Comparison of ENCODE assay signal across 7 cellular contexts in genomic region chr15:82539690-82540054, GRCh38.
DNase-seq lines count a peak whose midpoint lies in the region; ATAC-seq and TF ChIP-seq lines count a peak whose summit lies in the region.

No MANE protein-coding gene starts in this region.

- no peak for TF ChIP-seq CTCF in HEK293 (tag by site-specific recombination; IDR thresholded peaks at IDR 0.05)
- no peak for TF ChIP-seq CTCF in WERI-Rb-1 (IDR thresholded peaks at IDR 0.05; ENCODE audit: low read depth, low read length)

- POLR2A ChIA-PET in HEK293 (lab: Yijun Ruan, JAX) = interaction anchor here (0.5 to 2.8 kb wide), 14 partner anchors 9 to 485 kb away, joined by 3 to 36 read pairs (median 6); partner anchors contain the start of genes CPEB1 and RAMAC

- H3K9me3 ChIP-seq in HEK293 (ENCODE audit: control insufficient read depth, insufficient read depth, low read depth, low read length) (no peaks in the 10 kb centered on the region), WERI-Rb-1 (ENCODE audit: severe bottlenecking) (no peaks in the 10 kb centered on the region)

- H3K27me3 ChIP-seq in WERI-Rb-1 (ENCODE audit: insufficient read depth, low read depth, severe bottlenecking) (no peaks in the 10 kb centered on the region), rectal smooth muscle tissue (ENCODE audit: control insufficient read depth, insufficient read depth, low read length) (no peaks in the 10 kb centered on the region)

- H3K4me3 ChIP-seq in HEK293 (ENCODE audit: low read depth, low read length) (peak overlapping the region; percentile 78), WERI-Rb-1 (ENCODE audit: low read depth, low read length) (peak overlapping the region; percentile 99), rectal smooth muscle tissue (ENCODE audit: low read length) (peak overlapping the region; percentile 97)

- peaks cover 6% of the 10 kb centered on the region for H3K4me1 ChIP-seq in HEK293 (ENCODE audit: control insufficient read depth, insufficient read depth, low read length)
- H3K4me1 ChIP-seq in rectal smooth muscle tissue (ENCODE audit: control insufficient read depth, insufficient read depth, low read length) = peaks cover 9% of the 10 kb centered on the region

- peak overlapping the region; percentile 98 for H3K27ac ChIP-seq in HEK293 (ENCODE audit: extremely low read depth, low read depth, low read length)
- H3K27ac ChIP-seq in WERI-Rb-1 = peak overlapping the region; percentile 87
- peak overlapping the region; percentile 84 for H3K27ac ChIP-seq in rectal smooth muscle tissue (ENCODE audit: low read depth, low read length)

- CTCF ChIA-PET in HEK293 (lab: Yijun Ruan, JAX) = interaction anchor here (0.6 to 3.9 kb wide), 14 partner anchors 9 to 1537 kb away, joined by 3 to 42 read pairs (median 4); no protein-coding TSS in a partner anchor

- ATAC-seq in HG02678 (IDR thresholded peaks at IDR 0.05; ENCODE audit: unreplicated experiment) = no peak

- DNase-seq in WERI-Rb-1 (no peak), globus pallidus (ENCODE audit: low spot score) (peak; percentile 32), NCI-H524 treated with DMSO at 0.1 percent for 48 hours (lab: John Stamatoyannopoulos, UW) (no peak)
- no peak for DNase-seq in stimulated activated CD4-positive, alpha-beta T cell treated with anti-CD3 and anti-CD28 coated beads, Interleukin-1b, Interleukin-23, amount 100 ng/mL, for 48 hours

- peaks cover 32 to 48% of the 10 kb centered on the region in 2 experiments for H3K36me3 ChIP-seq in HEK293 (ENCODE audit: control insufficient read depth in 2 of 2, insufficient read depth in 1 of 2, low read length in 2 of 2)
- H3K36me3 ChIP-seq in WERI-Rb-1 = peaks cover 52% of the 10 kb centered on the region
- H3K36me3 ChIP-seq in rectal smooth muscle tissue (ENCODE audit: control insufficient read depth, insufficient read depth, low read length) = peaks cover 24% of the 10 kb centered on the region

- peak overlapping the region; percentile 74 for H3K9ac ChIP-seq in rectal smooth muscle tissue (ENCODE audit: low read length)

TF ChIP-seq in HEK293, 187 proteins besides CTCF, POLR2A, EP300 and RAD21:
- TF ChIP-seq ZNF292 (tag by site-specific recombination; IDR thresholded peaks at IDR 0.05; ENCODE audit: borderline replicate concordance, low read depth) = no peak
- no peak for TF ChIP-seq SETDB1 (IDR thresholded peaks at IDR 0.05; ENCODE audit: insufficient read length, low read length)
- no peak for TF ChIP-seq PRDM2 (tag by site-specific recombination; IDR thresholded peaks at IDR 0.05; ENCODE audit: borderline replicate concordance)
- TF ChIP-seq ZNF274 (IDR thresholded peaks at IDR 0.05; ENCODE audit: low read length) = no peak
- TF ChIP-seq ZNF274 (tag by site-specific recombination; IDR thresholded peaks at IDR 0.05; ENCODE audit: borderline replicate concordance) = no peak
- peak; percentile 2; the same call in 1 of the 2 replicates for TF ChIP-seq TRIM28 (IDR thresholded peaks at IDR 0.05; ENCODE audit: borderline replicate concordance, low read length)
- TF ChIP-seq ZNF654 (tag by site-specific recombination; IDR thresholded peaks at IDR 0.05; ENCODE audit: low read depth) = no peak
- no peak for TF ChIP-seq ZFP3 (tag by site-specific recombination; IDR thresholded peaks at IDR 0.05; ENCODE audit: low read depth)
- TF ChIP-seq INSM2 (tag by site-specific recombination; IDR thresholded peaks at IDR 0.05) = no peak
